In the genomic region with DNA sequence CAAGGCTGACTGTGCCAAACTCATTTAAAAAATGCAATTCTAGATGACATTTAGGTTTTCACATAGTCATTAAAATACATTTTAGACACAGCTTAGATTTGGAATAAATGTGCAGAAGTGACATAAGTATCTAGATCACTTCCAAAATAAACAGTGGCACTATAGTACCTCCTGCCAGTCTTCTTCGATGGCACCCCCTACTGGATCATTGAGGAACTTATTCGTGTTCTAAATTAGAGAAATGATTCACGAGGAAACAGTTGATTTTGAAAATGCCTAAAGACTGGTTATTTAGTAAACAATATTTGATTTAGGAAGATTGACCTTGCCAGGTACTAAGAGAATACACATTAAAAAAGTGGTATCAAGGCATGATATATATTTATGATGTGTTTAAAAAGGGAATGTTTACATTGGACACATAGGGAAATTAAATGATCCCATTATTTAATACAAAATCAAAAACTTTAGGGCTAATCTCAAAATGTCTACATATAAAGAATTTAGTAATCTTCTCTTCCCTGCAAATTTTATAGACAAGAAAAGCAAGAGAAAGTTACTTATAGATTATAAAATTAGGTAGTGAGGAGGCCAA, we compare ENCODE assay signal across 7 cellular contexts.
A peak's percentile ranks its signal among the peaks of the same experiment; 100 is the strongest.
DNase-seq lines count a peak whose midpoint lies in the region; ATAC-seq and TF ChIP-seq lines count a peak whose summit lies in the region.

No MANE protein-coding gene starts in this region.

- in situ Hi-C loops in G401 (cut with HindIII; ENCODE audit: low sequenced_read_pairs), result no loop called here

- no peak overlapping the region for H3K4me3 ChIP-seq in naive thymus-derived CD4-positive, alpha-beta T cell (ENCODE audit: low read length)

- POLR2A ChIA-PET in naive thymus-derived CD4-positive, alpha-beta T cell (lab: Charles Lee), result no interaction called here

- no peaks in the 10 kb centered on the region for H3K9me3 Mint-ChIP-seq in endothelial cell (ENCODE audit: unreplicated experiment)
- H3K9me3 Mint-ChIP-seq in naive thymus-derived CD4-positive, alpha-beta T cell, result peaks cover 0 to 2% (median 0%) of the 10 kb centered on the region in 11 donors

- ATAC-seq in GM21367 (IDR thresholded peaks at IDR 0.05; ENCODE audit: unreplicated experiment), result peak; percentile 80
- ATAC-seq in naive thymus-derived CD4-positive, alpha-beta T cell, result no peak

- H3K36me3 Mint-ChIP-seq in endothelial cell (ENCODE audit: low read depth, unreplicated experiment), result no peaks in the 10 kb centered on the region
- no peaks in the 10 kb centered on the region for H3K36me3 Mint-ChIP-seq in naive thymus-derived CD4-positive, alpha-beta T cell

- CTCF ChIA-PET in naive thymus-derived CD4-positive, alpha-beta T cell (lab: Charles Lee), result interaction anchor here (1.6 kb wide), 1 partner anchor 673 kb away, joined by 4 read pairs; no protein-coding TSS in a partner anchor

- no peaks in the 10 kb centered on the region for H3K27me3 Mint-ChIP-seq in endothelial cell (ENCODE audit: unreplicated experiment)
- peaks cover 0 to 14% (median 0%) of the 10 kb centered on the region in 5 donors for H3K27me3 Mint-ChIP-seq in naive thymus-derived CD4-positive, alpha-beta T cell

- no peaks in the 10 kb centered on the region for H3K27me3 ChIP-seq in naive thymus-derived CD4-positive, alpha-beta T cell (ENCODE audit: control insufficient read depth in 2 of 2, insufficient read depth in 2 of 2, low read length in 2 of 2)

- H3K4me1 ChIP-seq in naive thymus-derived CD4-positive, alpha-beta T cell (ENCODE audit: control insufficient read depth in 2 of 2, insufficient read depth in 2 of 2, low read length in 2 of 2), result no peaks in the 10 kb centered on the region

- H3K36me3 ChIP-seq in naive thymus-derived CD4-positive, alpha-beta T cell (ENCODE audit: control insufficient read depth in 2 of 3, insufficient read depth in 3 of 3, low read length in 3 of 3), result no peaks in the 10 kb centered on the region

- no peak overlapping the region for H3K4me3 Mint-ChIP-seq in endothelial cell (ENCODE audit: unreplicated experiment)
- no peak overlapping the region for H3K4me3 Mint-ChIP-seq in naive thymus-derived CD4-positive, alpha-beta T cell

- TF ChIP-seq CTCF in endothelial cell (IDR thresholded peaks at IDR 0.05; ENCODE audit: unreplicated experiment), result peak; percentile 95

- H3K4me1 Mint-ChIP-seq in endothelial cell (ENCODE audit: unreplicated experiment), result no peaks in the 10 kb centered on the region
- no peaks in the 10 kb centered on the region for H3K4me1 Mint-ChIP-seq in naive thymus-derived CD4-positive, alpha-beta T cell

- no peak overlapping the region for H3K27ac ChIP-seq in naive thymus-derived CD4-positive, alpha-beta T cell (ENCODE audit: low read depth, low read length)

- DNase-seq in G401 (ENCODE audit: low spot score), result peak; percentile 75
- peak; percentile 11 for DNase-seq in HuH-7.5 (ENCODE audit: low spot score)
- DNase-seq in RPMI7951 (ENCODE audit: low read depth), result peak; percentile 27
- peak; percentile 56 for DNase-seq in endothelial cell (ENCODE audit: low spot score)
- DNase-seq in naive thymus-derived CD4-positive, alpha-beta T cell, result peak in 5 of 9 donors; percentile 4 to 31 (median 28)
- no peak for DNase-seq in activated effector memory CD4-positive, alpha-beta T cell treated with anti-CD3 and anti-CD28 coated beads, Interleukin-2, amount 50 U/mL, for 16 hours

- no peak overlapping the region for H3K27ac Mint-ChIP-seq in endothelial cell (ENCODE audit: unreplicated experiment)
- H3K27ac Mint-ChIP-seq in naive thymus-derived CD4-positive, alpha-beta T cell, result no peak overlapping the region

- intact Hi-C loops in naive thymus-derived CD4-positive, alpha-beta T cell (cut with micrococcal nuclease), result loop anchor here in 1 of 2 donors (1.0 kb wide), 1 partner anchor 673 kb away; no protein-coding TSS in a partner anchor

- H3K9me3 ChIP-seq in naive thymus-derived CD4-positive, alpha-beta T cell (ENCODE audit: control insufficient read depth in 2 of 3, low read length in 3 of 3), result no peaks in the 10 kb centered on the region
